ENCODE assay signal across 12 cellular contexts in genomic region chr9:134444040-134444315, GRCh38.
A peak's percentile ranks its signal among the peaks of the same experiment; 100 is the strongest.
DNase-seq lines count a peak whose midpoint lies in the region; ATAC-seq and TF ChIP-seq lines count a peak whose summit lies in the region.
"Had no signal": no experiment of that assay in that cellular context is flagged by ENCODE, and none has a peak within 500 bp of the region (broad histone marks: within the 10 kb centered on the region; RNA-seq: fewer than 3 reads in every experiment).

No MANE protein-coding gene starts in this region.

- no peak overlapping the region for H2BK5ac ChIP-seq in mesenchymal stem cell (ENCODE audit: low read depth, low read length, poor library complexity, severe bottlenecking)

- intact Hi-C loops in left ventricle myocardium inferior (cut with micrococcal nuclease) (no loop called here), Right ventricle myocardium superior (cut with DNase I) (no loop called here)
- intact Hi-C loops in activated T-helper 1 cell treated with anti-CD3 and anti-CD28 coated beads, Interleukin-12 subunit alpha, Interleukin-12 subunit beta, Interleukin-2, Interleukin-4 antibody, amounts not matched to agents 30 ng/mL and 10 ng/mL and 1 ng/mL, durations not matched to agents 14 hours and 24 hours and 36 hours (cut with micrococcal nuclease), result loop anchor here (10.0 kb wide), 1 partner anchor 119 kb away; the partner anchor contains the start of gene RXRA

- H3K27me3 ChIP-seq in left ventricle myocardium inferior (ENCODE audit: low read depth), result peaks cover 5% of the 10 kb centered on the region
- H3K27me3 ChIP-seq in mesenchymal stem cell (ENCODE audit: control insufficient read depth in 1 of 2, insufficient read depth in 1 of 2, low read length in 2 of 2), result peaks cover 0 to 32% of the 10 kb centered on the region in 2 experiments
- H3K27me3 ChIP-seq in upper lobe of left lung, result no peaks in the 10 kb centered on the region
- H3K27me3 ChIP-seq in MG63, result no peaks in the 10 kb centered on the region

- no peak for TF ChIP-seq POLR2A in upper lobe of left lung (IDR thresholded peaks at IDR 0.05)

- no peak overlapping the region for H3K14ac ChIP-seq in mesenchymal stem cell (ENCODE audit: low read length in 2 of 2)

- peak overlapping the region; percentile 47 to 85 for H3K4ac ChIP-seq in mesenchymal stem cell (ENCODE audit: low read depth in 1 of 2, low read length in 2 of 2)

- peak overlapping the region; percentile 20 for H3K27ac ChIP-seq in left ventricle myocardium inferior (replicated peaks)
- no peak overlapping the region for H3K27ac ChIP-seq in mesenchymal stem cell (ENCODE audit: low read length, poor library complexity, severe bottlenecking)
- H3K27ac ChIP-seq in upper lobe of left lung, result peak overlapping the region; percentile 0 to 77 (median 48)

- peak overlapping the region; percentile 88 for H4K8ac ChIP-seq in mesenchymal stem cell (ENCODE audit: low read length)

- peaks cover 10% of the 10 kb centered on the region for H3K36me3 Mint-ChIP-seq in activated T-helper 17 cell treated with anti-CD3 and anti-CD28 coated beads, Interleukin-2, amount 50 U/mL, for 72 hours (ENCODE audit: low read depth)
- no peaks in the 10 kb centered on the region for H3K36me3 Mint-ChIP-seq in activated T-helper 1 cell treated with anti-CD3 and anti-CD28 coated beads, Interleukin-12 subunit alpha, Interleukin-12 subunit beta, Interleukin-2, Interleukin-4 antibody, amounts not matched to agents 30 ng/mL and 10 ng/mL and 1 ng/mL, durations not matched to agents 14 hours and 24 hours and 36 hours (ENCODE audit: low read depth)
- H3K36me3 Mint-ChIP-seq: naive thymus-derived CD8-positive, alpha-beta T cell had no signal

- TF ChIP-seq EP300 in upper lobe of left lung (IDR thresholded peaks at IDR 0.05), result no peak

- H3K4me3 ChIP-seq in left ventricle myocardium inferior, result no peak overlapping the region
- H3K4me3 ChIP-seq in mesenchymal stem cell (ENCODE audit: insufficient read depth in 1 of 2, low read depth in 1 of 2, low read length in 2 of 2), result no peak overlapping the region
- H3K4me3 ChIP-seq in upper lobe of left lung, result no peak overlapping the region
- no peak overlapping the region for H3K4me3 ChIP-seq in MG63
- H3K4me3 ChIP-seq: K562 had no signal

- H3K27me3 Mint-ChIP-seq in activated T-helper 17 cell treated with anti-CD3 and anti-CD28 coated beads, Interleukin-2, amount 50 U/mL, for 72 hours, result peaks cover 4% of the 10 kb centered on the region
- H3K27me3 Mint-ChIP-seq in activated T-helper 1 cell treated with anti-CD3 and anti-CD28 coated beads, Interleukin-12 subunit alpha, Interleukin-12 subunit beta, Interleukin-2, Interleukin-4 antibody, amounts not matched to agents 30 ng/mL and 10 ng/mL and 1 ng/mL, durations not matched to agents 14 hours and 24 hours and 36 hours (ENCODE audit: insufficient read depth), result peaks cover 9% of the 10 kb centered on the region

- peak overlapping the region; percentile 30 for H4K91ac ChIP-seq in mesenchymal stem cell (ENCODE audit: low read length)

- H3K36me3 ChIP-seq in left ventricle myocardium inferior (no peaks in the 10 kb centered on the region), mesenchymal stem cell (ENCODE audit: control insufficient read depth in 1 of 2, insufficient read depth in 2 of 2, low read depth in 1 of 2, low read length in 2 of 2) (peaks cover 0 to 9% of the 10 kb centered on the region in 2 experiments), upper lobe of left lung (no peaks in the 10 kb centered on the region), MG63 (no peaks in the 10 kb centered on the region)

- H2AK5ac ChIP-seq in mesenchymal stem cell (ENCODE audit: low read length, severe bottlenecking), result peak overlapping the region; percentile 40

- H2AFZ ChIP-seq in mesenchymal stem cell (ENCODE audit: low read depth, low read length), result no peak overlapping the region

- no peak overlapping the region for H3K4me2 ChIP-seq in mesenchymal stem cell (ENCODE audit: low read length, poor library complexity, severe bottlenecking)

- H3K18ac ChIP-seq in mesenchymal stem cell (ENCODE audit: low read depth in 1 of 2, low read length in 2 of 2), result no peak overlapping the region

- H3K9me3 ChIP-seq in left ventricle myocardium inferior (replicated peaks) (peaks cover 10% of the 10 kb centered on the region), mesenchymal stem cell (ENCODE audit: control insufficient read depth, low read length) (peaks cover 14% of the 10 kb centered on the region), upper lobe of left lung (peaks cover 0 to 6% (median 2%) of the 10 kb centered on the region in 4 donors), MG63 (peaks cover 5% of the 10 kb centered on the region)

- peak overlapping the region; percentile 20 to 90 for H2BK12ac ChIP-seq in mesenchymal stem cell (ENCODE audit: low read length in 2 of 2)

- peak overlapping the region; percentile 50 for H3K9ac ChIP-seq in mesenchymal stem cell (ENCODE audit: low read length)

- peak overlapping the region; percentile 15 for H3K27ac Mint-ChIP-seq in activated T-helper 17 cell treated with anti-CD3 and anti-CD28 coated beads, Interleukin-2, amount 50 U/mL, for 72 hours
- H3K27ac Mint-ChIP-seq in activated T-helper 1 cell treated with anti-CD3 and anti-CD28 coated beads, Interleukin-12 subunit alpha, Interleukin-12 subunit beta, Interleukin-2, Interleukin-4 antibody, amounts not matched to agents 30 ng/mL and 10 ng/mL and 1 ng/mL, durations not matched to agents 14 hours and 24 hours and 36 hours, result no peak overlapping the region
- H3K27ac Mint-ChIP-seq: activated naive CD4-positive, alpha-beta T cell treated with anti-CD3 and anti-CD28 coated beads for 36 hours had no signal

- no peak overlapping the region for H3K4me3 Mint-ChIP-seq in activated T-helper 17 cell treated with anti-CD3 and anti-CD28 coated beads, Interleukin-2, amount 50 U/mL, for 72 hours
- no peak overlapping the region for H3K4me3 Mint-ChIP-seq in activated T-helper 1 cell treated with anti-CD3 and anti-CD28 coated beads, Interleukin-12 subunit alpha, Interleukin-12 subunit beta, Interleukin-2, Interleukin-4 antibody, amounts not matched to agents 30 ng/mL and 10 ng/mL and 1 ng/mL, durations not matched to agents 14 hours and 24 hours and 36 hours
- H3K4me3 Mint-ChIP-seq: activated CD4-positive, alpha-beta memory T cell treated with anti-CD3 and anti-CD28 coated beads, Interleukin-2, amount 10 ng/mL, durations not matched to agents 7 days and 5 days; activated naive CD4-positive, alpha-beta T cell treated with anti-CD3 and anti-CD28 coated beads for 36 hours had no signal

- DNase-seq in left ventricle myocardium inferior, result no peak
- no peak for DNase-seq in Right ventricle myocardium superior
- no peak for DNase-seq in mesenchymal stem cell
- DNase-seq in upper lobe of left lung, result no peak
- DNase-seq in activated T-helper 1 cell treated with anti-CD3 and anti-CD28 coated beads, Interleukin-12 subunit alpha, Interleukin-12 subunit beta, Interleukin-2, Interleukin-4 antibody, amounts not matched to agents 30 ng/mL and 10 ng/mL and 1 ng/mL, durations not matched to agents 14 hours and 24 hours and 36 hours (ENCODE audit: low spot score), result no peak
- DNase-seq in MG63, result no peak
- no peak for DNase-seq in putamen (ENCODE audit: low spot score)

- TF ChIP-seq CTCF in left ventricle myocardium inferior (IDR thresholded peaks at IDR 0.05; ENCODE audit: borderline replicate concordance), result no peak
- TF ChIP-seq CTCF in upper lobe of left lung (IDR thresholded peaks at IDR 0.05), result no peak

- no peak for ATAC-seq in Right ventricle myocardium superior (ENCODE audit: poor library complexity)
- no peak for ATAC-seq in activated T-helper 17 cell treated with anti-CD3 and anti-CD28 coated beads, Interleukin-2, amount 50 U/mL, for 72 hours (replicated peaks)
- ATAC-seq in upper lobe of left lung (ENCODE audit: low FRiP score in 2 of 2), result no peak

- peaks cover 48% of the 10 kb centered on the region for H3K4me1 ChIP-seq in left ventricle myocardium inferior
- peaks cover 35% of the 10 kb centered on the region for H3K4me1 ChIP-seq in mesenchymal stem cell (ENCODE audit: control insufficient read depth, insufficient read depth, low read depth, low read length)
- peaks cover 20 to 26% (median 24%) of the 10 kb centered on the region in 4 donors for H3K4me1 ChIP-seq in upper lobe of left lung

- no peak overlapping the region for H2BK15ac ChIP-seq in mesenchymal stem cell (ENCODE audit: low read depth, poor library complexity, severe bottlenecking)

- H3K9me3 Mint-ChIP-seq in activated T-helper 17 cell treated with anti-CD3 and anti-CD28 coated beads, Interleukin-2, amount 50 U/mL, for 72 hours, result no peaks in the 10 kb centered on the region
- peaks cover 10% of the 10 kb centered on the region for H3K9me3 Mint-ChIP-seq in activated T-helper 1 cell treated with anti-CD3 and anti-CD28 coated beads, Interleukin-12 subunit alpha, Interleukin-12 subunit beta, Interleukin-2, Interleukin-4 antibody, amounts not matched to agents 30 ng/mL and 10 ng/mL and 1 ng/mL, durations not matched to agents 14 hours and 24 hours and 36 hours

- H3K79me1 ChIP-seq in mesenchymal stem cell (replicated peaks; ENCODE audit: low read length, poor library complexity, severe bottlenecking), result no peaks in the 10 kb centered on the region

- no peak overlapping the region for H2BK120ac ChIP-seq in mesenchymal stem cell (ENCODE audit: low read depth, low read length)

- WGBS in mesenchymal stem cell, result 100% methylated on average over 1 of the region's 2 CpGs
- WGBS in upper lobe of left lung, 2 donors, result 83 to 88% methylated on average over 1 to 2 of the region's 2 CpGs

- no peaks in the 10 kb centered on the region for H3K4me1 Mint-ChIP-seq in activated T-helper 17 cell treated with anti-CD3 and anti-CD28 coated beads, Interleukin-2, amount 50 U/mL, for 72 hours
- no peaks in the 10 kb centered on the region for H3K4me1 Mint-ChIP-seq in activated T-helper 1 cell treated with anti-CD3 and anti-CD28 coated beads, Interleukin-12 subunit alpha, Interleukin-12 subunit beta, Interleukin-2, Interleukin-4 antibody, amounts not matched to agents 30 ng/mL and 10 ng/mL and 1 ng/mL, durations not matched to agents 14 hours and 24 hours and 36 hours (ENCODE audit: low read depth)

- H3K23ac ChIP-seq in mesenchymal stem cell (ENCODE audit: low read length in 2 of 2), result no peak overlapping the region
